ENCODE assay signal across 10 cellular contexts in genomic region chr14:81565441-81566290, GRCh38. TPM values are rescaled to one million over a fixed set of nuclear protein-coding genes. Genes with fewer than 3 reads are reported as not detected.
DNase-seq lines count a peak whose midpoint lies in the region; ATAC-seq, FAIRE-seq and TF ChIP-seq lines count a peak whose summit lies in the region.
"Had no signal": no experiment of that assay in that cellular context is flagged by ENCODE, and none has a peak within 500 bp of the region (broad histone marks: within the 10 kb centered on the region; RNA-seq: fewer than 3 reads in every experiment).

No MANE protein-coding gene starts in this region.

- H3K4me2 ChIP-seq in H1 (ENCODE audit: insufficient read depth in 1 of 2, low read depth in 2 of 2, low read length in 2 of 2): no peak overlapping the region

- no peak overlapping the region for H3K27ac Mint-ChIP-seq in nephron progenitor cell
- H3K27ac Mint-ChIP-seq: IgD-negative memory B cell; stimulated activated naive B cell treated with anti-CD40 and anti-IgM and Interleukin-4, amounts not matched to agents 10 μg/mL and 1 μg/mL and 100 μg/mL, for 72 hours had no signal

- no peak overlapping the region for H4K8ac ChIP-seq in H1 (ENCODE audit: extremely low read depth, insufficient read depth, low read length)

- intact Hi-C loops in vagina (cut with DNase I): no loop called here

- no peak overlapping the region for H2BK20ac ChIP-seq in H1 (ENCODE audit: low read length)

- peaks cover 14% of the 10 kb centered on the region for H3K27me3 Mint-ChIP-seq in nephron progenitor cell (ENCODE audit: low read depth, poor library complexity)
- H3K27me3 Mint-ChIP-seq: IgD-negative memory B cell had no signal

- no peak overlapping the region for H3K14ac ChIP-seq in H1 (ENCODE audit: insufficient read length)

- 61% methylated on average over 7 of the region's 7 CpGs; no CpG with 5 or more reads in 1 of the 2 experiments for WGBS in H1 (ENCODE audit: extremely low coverage in 1 of 2, insufficient coverage in 1 of 2, insufficient read length in 1 of 2, insufficient replicate concordance in 2 of 2, low coverage in 1 of 2, low lambda C conversion rate in 2 of 2, missing lambda C conversion rate in 1 of 2), 2 experiments

- H3K4me1 Mint-ChIP-seq in nephron progenitor cell: peaks cover 6% of the 10 kb centered on the region
- H3K4me1 Mint-ChIP-seq: IgD-negative memory B cell; stimulated activated naive B cell treated with anti-CD40 and anti-IgM and Interleukin-4, amounts not matched to agents 10 μg/mL and 1 μg/mL and 100 μg/mL, for 72 hours had no signal

- TF ChIP-seq POLR2A in H1 (IDR thresholded peaks at IDR 0.05; ENCODE audit: control extremely low read depth in 1 of 2, low read depth in 2 of 2, low read length in 2 of 2) (no peak), vagina (IDR thresholded peaks at IDR 0.05) (no peak)

- no peak overlapping the region for H3K56ac ChIP-seq in H1 (replicated peaks; ENCODE audit: insufficient read length, low read depth, low read length)

- H3K79me2 ChIP-seq in H1 (ENCODE audit: control insufficient read depth in 1 of 2, insufficient read depth in 2 of 2, low read length in 2 of 2): no peaks in the 10 kb centered on the region

- H3K23ac ChIP-seq in H1 (ENCODE audit: insufficient read length): no peak overlapping the region

- H3K27me3 ChIP-seq in H1 (replicated peaks in 1 of 4; ENCODE audit: control insufficient read depth in 3 of 4, extremely low read depth in 1 of 4, insufficient read depth in 3 of 4, low read length in 3 of 4) (peaks cover 0 to 3% (median 0%) of the 10 kb centered on the region in 4 experiments; a peak in 1 of 7 replicates), vagina (no peaks in the 10 kb centered on the region)

- no peaks in the 10 kb centered on the region for H3K9me3 ChIP-seq in H1 (ENCODE audit: insufficient read depth in 2 of 2, low read depth in 1 of 2, low read length in 1 of 2)
- no peaks in the 10 kb centered on the region for H3K9me3 ChIP-seq in vagina

- H4K20me1 ChIP-seq in H1 (replicated peaks in 1 of 2; ENCODE audit: control insufficient read depth in 1 of 2, insufficient read depth in 2 of 2, low read length in 2 of 2): no peaks in the 10 kb centered on the region

- no peak overlapping the region for H2BK120ac ChIP-seq in H1 (replicated peaks; ENCODE audit: low read depth, low read length)

- TF ChIP-seq RAD21 in H1 (IDR thresholded peaks at IDR 0.05 in 1 of 2, conservative IDR thresholded peaks at IDR 0.05 in 1 of 2; ENCODE audit: low read depth in 2 of 2, low read length in 2 of 2): peak; percentile 91

- DNase-seq in AG20443 (ENCODE audit: low spot score): peak; percentile 35
- peak; percentile 37 for DNase-seq in GM13977 (ENCODE audit: low spot score)
- peak; percentile 68 for DNase-seq in NCI-H69 (lab: John Stamatoyannopoulos, UW)
- no peak for DNase-seq in H1 (ENCODE audit: low read depth in 1 of 2, low spot score in 2 of 2)
- peak; percentile 38 for DNase-seq in nephron progenitor cell
- DNase-seq in 8988T: no peak
- DNase-seq in vagina (ENCODE audit: extremely low spot score in 2 of 2): no peak
- DNase-seq: stimulated activated naive B cell treated with anti-CD40 and anti-IgM and Interleukin-4, amounts not matched to agents 10 μg/mL and 1 μg/mL and 100 μg/mL, for 72 hours had no signal

- no peak overlapping the region for H2BK5ac ChIP-seq in H1 (ENCODE audit: low read depth, low read length)

- H3K4me1 ChIP-seq in H1 (replicated peaks in 1 of 4; ENCODE audit: control insufficient read depth in 3 of 4, insufficient read depth in 4 of 4, low read length in 3 of 4) (peaks cover 3 to 18% (median 7%) of the 10 kb centered on the region in 4 experiments; a peak in 5 of 7 replicates), vagina (no peaks in the 10 kb centered on the region)

- no peak for TF ChIP-seq EP300 in H1 (IDR thresholded peaks at IDR 0.05; ENCODE audit: borderline replicate concordance in 1 of 2, low read depth in 2 of 2, low read length in 2 of 2)

- peak; percentile 81 for FAIRE-seq in H1 (lab: Jason Lieb, UNC)

- H2AK5ac ChIP-seq in H1 (ENCODE audit: low read depth, low read length): no peak overlapping the region

- H3K18ac ChIP-seq in H1 (ENCODE audit: extremely low read depth, low read length): no peak overlapping the region

- TF ChIP-seq CTCF in GM13977 (IDR thresholded peaks at IDR 0.05; ENCODE audit: extremely low read depth, insufficient read depth, missing control alignments): peak; percentile 65
- peak in 2 of 3 experiments; percentile 67 to 76; a peak in 3 of 4 replicates for TF ChIP-seq CTCF in H1 (IDR thresholded peaks at IDR 0.05; ENCODE audit: control extremely low read depth in 1 of 3, insufficient read depth in 1 of 3, low read depth in 1 of 3, low read length in 3 of 3)
- peak; percentile 63 for TF ChIP-seq CTCF in nephron progenitor cell (IDR thresholded peaks at IDR 0.05)
- TF ChIP-seq CTCF in vagina (IDR thresholded peaks at IDR 0.05): peak in 1 of 3 experiments; percentile 9

- no peaks in the 10 kb centered on the region for H3K36me3 Mint-ChIP-seq in nephron progenitor cell (ENCODE audit: low read depth)
- H3K36me3 Mint-ChIP-seq: IgD-negative memory B cell; stimulated activated naive B cell treated with anti-CD40 and anti-IgM and Interleukin-4, amounts not matched to agents 10 μg/mL and 1 μg/mL and 100 μg/mL, for 72 hours had no signal

- no peak overlapping the region for H3K4me3 Mint-ChIP-seq in nephron progenitor cell
- H3K4me3 Mint-ChIP-seq: IgD-negative memory B cell; stimulated activated naive B cell treated with anti-CD40 and anti-IgM and Interleukin-4, amounts not matched to agents 10 μg/mL and 1 μg/mL and 100 μg/mL, for 72 hours had no signal

- no peak overlapping the region for H2BK12ac ChIP-seq in H1 (ENCODE audit: low read depth, low read length)

- H3K79me1 ChIP-seq in H1 (ENCODE audit: low read depth, low read length): no peaks in the 10 kb centered on the region

- no peak overlapping the region for H2AFZ ChIP-seq in H1 (ENCODE audit: low read length)

- CTCF ChIA-PET in H1 (lab: Charles Lee; ENCODE audit: partially characterized antibody): interaction anchor here (0.7 to 3.8 kb wide), 41 partner anchors 9 to 1032 kb away, joined by 3 to 41 read pairs (median 4); no protein-coding TSS in a partner anchor

- H4K91ac ChIP-seq in H1 (replicated peaks; ENCODE audit: insufficient read length, low read length): no peak overlapping the region

- H3K4me3 ChIP-seq in H1 (ENCODE audit: extremely low read depth in 1 of 4, insufficient read depth in 2 of 4, low read depth in 3 of 4, low read length in 4 of 4) (no peak overlapping the region), vagina (no peak overlapping the region)

- no peaks in the 10 kb centered on the region; the same call in 1 of the 2 replicates for H3K23me2 ChIP-seq in H1 (ENCODE audit: low read depth, low read length)

- no peak overlapping the region for H3K9ac ChIP-seq in H1 (replicated peaks in 1 of 4; ENCODE audit: extremely low read depth in 1 of 4, low read depth in 3 of 4, low read length in 3 of 4)

- H3K36me3 ChIP-seq in H1 (ENCODE audit: control insufficient read depth in 2 of 4, insufficient read depth in 4 of 4, low read length in 3 of 4): no peaks in the 10 kb centered on the region
- no peaks in the 10 kb centered on the region for H3K36me3 ChIP-seq in vagina

- H3K9me3 Mint-ChIP-seq in nephron progenitor cell: no peaks in the 10 kb centered on the region
- H3K9me3 Mint-ChIP-seq: IgD-negative memory B cell; stimulated activated naive B cell treated with anti-CD40 and anti-IgM and Interleukin-4, amounts not matched to agents 10 μg/mL and 1 μg/mL and 100 μg/mL, for 72 hours had no signal

- H3K27ac ChIP-seq in H1 (ENCODE audit: low read depth, low read length) (no peak overlapping the region), vagina (no peak overlapping the region)

- no peak overlapping the region for H3K4ac ChIP-seq in H1 (replicated peaks; ENCODE audit: insufficient read length, low read depth, low read length)

- H2BK15ac ChIP-seq in H1 (ENCODE audit: low read length): no peak overlapping the region

- no peak overlapping the region for H4K5ac ChIP-seq in H1 (ENCODE audit: insufficient read length, low read depth, low read length)

- POLR2A ChIA-PET in H1 (lab: Charles Lee; ENCODE audit: partially characterized antibody): interaction anchor here (0.8 kb wide), 1 partner anchor 10 kb away, joined by 3 read pairs; no protein-coding TSS in a partner anchor

- in situ Hi-C loops in GM13977 (cut with MboI; ENCODE audit: low pct_unique_long_range_greater_than_20kb, low sequenced_read_pairs, unreplicated experiment): no loop called here

- peak; percentile 67 for ATAC-seq in HG02840 (IDR thresholded peaks at IDR 0.05; ENCODE audit: low FRiP score, unreplicated experiment)

TF ChIP-seq in H1, 55 proteins besides CTCF, POLR2A, EP300 and RAD21:
- TF ChIP-seq SP4 (IDR thresholded peaks at IDR 0.05; ENCODE audit: low read length): no peak
- no peak for TF ChIP-seq KDM4A (IDR thresholded peaks at IDR 0.05; ENCODE audit: low read depth, low read length, severe bottlenecking)
- no peak for TF ChIP-seq TCF12 (IDR thresholded peaks at IDR 0.05; ENCODE audit: low read depth, low read length)

RNA-seq across cellular contexts. Expression of gene SEL1L, which starts 32.0 kb away (rescaled TPM):
- total RNA-seq in H1 (2021; fragmentation: NEBNext Ultra II Directional; extraction: Animal tissue kit (Norgen Biotek cat#: 25700)): 34.9 and 35.5 TPM in 2 replicates
- 3.5 and 4.3 TPM in 2 replicates for polyA plus RNA-seq in H1 (2011; rRNA removed)
- 5.0 TPM for polyA plus RNA-seq in H1 (2011; cell fraction: cytosol; rRNA removed)
- 10.6 TPM for polyA plus RNA-seq in H1 (2011; cell fraction: nucleus; rRNA removed)
- polyA plus RNA-seq in H1 (2012, experiment 1 of 2): 7.6 to 12.7 TPM (median 10.0 TPM) in 4 replicates
- polyA plus RNA-seq in H1 (2012, experiment 2 of 2): 0.54 TPM
- polyA plus RNA-seq in H1 (2013, experiment 1 of 2): 20.7 TPM
- polyA plus RNA-seq in H1 (2013, experiment 2 of 2): 19.5 TPM
- 19.3 and 21.3 TPM in 2 replicates for polyA minus RNA-seq in H1 (2011; rRNA and poly(A)+ RNA removed)
- 6.5 TPM for polyA minus RNA-seq in H1 (2011; cell fraction: cytosol; rRNA and poly(A)+ RNA removed)
- polyA minus RNA-seq in H1 (2011; cell fraction: nucleus; rRNA and poly(A)+ RNA removed): 26.6 TPM
- total RNA-seq in vagina: 28.2 TPM

Comparison
In these comparisons a context has a peak if more than half of its experiments do, and no peak if none do; other contexts are left out.
1. DNase-seq: peak in AG20443 (single experiment), GM13977 (single experiment), NCI-H69 (single experiment) and nephron progenitor cell (single experiment); none in H1 (0 of 2), 8988T (single experiment) and vagina (0 of 2).